ENCODE assay signal across 16 cellular contexts in the genomic region with DNA sequence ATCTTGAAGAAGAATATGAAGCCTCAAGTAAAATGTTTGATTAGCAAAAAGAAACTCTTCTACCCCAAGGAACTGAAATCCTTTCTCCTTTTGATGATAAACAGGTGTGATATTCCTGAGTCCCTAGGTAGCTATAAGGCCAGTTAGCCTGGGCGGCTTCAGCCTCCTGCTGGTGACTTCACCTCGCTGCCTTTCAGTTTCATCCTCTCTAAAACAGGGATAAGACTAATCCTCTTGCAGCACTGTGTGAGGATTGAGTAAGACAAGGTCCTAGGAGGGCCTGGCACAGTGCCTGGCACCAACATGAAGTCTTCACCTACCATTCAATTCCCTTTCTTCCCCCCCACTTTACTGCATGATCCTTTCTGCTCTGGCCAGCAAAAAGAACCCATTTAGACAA. TPM values are rescaled to one million over a fixed set of nuclear protein-coding genes. Genes with fewer than 3 reads are reported as not detected.
A peak's percentile ranks its signal among the peaks of the same experiment; 100 is the strongest.
DNase-seq lines count a peak whose midpoint lies in the region; ATAC-seq and TF ChIP-seq lines count a peak whose summit lies in the region.
"Had no signal": no experiment of that assay in that cellular context is flagged by ENCODE, and none has a peak within 500 bp of the region (broad histone marks: within the 10 kb centered on the region; RNA-seq: fewer than 3 reads in every experiment).

No MANE protein-coding gene starts in this region.

- CTCF ChIA-PET in AG04450 (lab: Charles Lee) (interaction anchor here (0.9 to 1.1 kb wide), 2 partner anchors 19 to 55 kb away, joined by 3 to 4 read pairs; no protein-coding TSS in a partner anchor), Calu3 (lab: Charles Lee) (no interaction called here)

- no peak overlapping the region for H3K4me3 ChIP-seq in AG04450 (ENCODE audit: low read depth, low read length)
- H3K4me3 ChIP-seq in WERI-Rb-1 (ENCODE audit: low read depth, low read length), result no peak overlapping the region

- no peak overlapping the region for H3K14ac ChIP-seq in H9 (ENCODE audit: insufficient read depth, low read length)

- no peak overlapping the region for H3K9ac ChIP-seq in H9 (ENCODE audit: extremely low read depth, insufficient read length, low read length)

- H3K4me3 Mint-ChIP-seq in H9, result no peak overlapping the region
- H3K4me3 Mint-ChIP-seq in Calu3 (ENCODE audit: low read depth, unreplicated experiment), result no peak overlapping the region
- H3K4me3 Mint-ChIP-seq: activated CD8-positive, alpha-beta T cell treated with anti-CD3 and anti-CD28 coated beads, Interleukin-2, amount 10 ng/mL, durations not matched to agents 7 days and 5 days; stimulated activated naive B cell treated with anti-CD40 and anti-IgM and Interleukin-4, amounts not matched to agents 10 μg/mL and 1 μg/mL and 100 μg/mL, for 72 hours had no signal

- no peaks in the 10 kb centered on the region for H3K79me2 ChIP-seq in H9 (ENCODE audit: insufficient read depth, low read length)

- H3K9me3 ChIP-seq in AG04450 (ENCODE audit: control insufficient read depth, insufficient read depth, low read length) (no peaks in the 10 kb centered on the region), H9 (ENCODE audit: control insufficient read depth, low read depth, low read length) (no peaks in the 10 kb centered on the region), WERI-Rb-1 (ENCODE audit: severe bottlenecking) (no peaks in the 10 kb centered on the region)

- ATAC-seq in foreskin keratinocyte, result peak; percentile 41
- ATAC-seq: activated CD8-positive, alpha-beta T cell treated with anti-CD3 and anti-CD28 coated beads, Interleukin-2, amount 10 ng/mL, durations not matched to agents 7 days and 5 days; stimulated activated naive B cell treated with anti-CD40 and anti-IgM and Interleukin-4, amounts not matched to agents 10 μg/mL and 1 μg/mL and 100 μg/mL, for 72 hours had no signal

- H2BK120ac ChIP-seq in H9 (ENCODE audit: low read depth, low read length, poor library complexity, severe bottlenecking), result no peak overlapping the region

- H3K36me3 Mint-ChIP-seq in H9 (ENCODE audit: insufficient read depth in 1 of 3, low read depth in 3 of 3) (peaks cover 7 to 39% (median 38%) of the 10 kb centered on the region in 3 experiments; a peak in 5 of 7 replicates), Calu3 (ENCODE audit: insufficient read depth, unreplicated experiment) (peaks cover 3% of the 10 kb centered on the region)
- H3K36me3 Mint-ChIP-seq: stimulated activated naive B cell treated with anti-CD40 and anti-IgM and Interleukin-4, amounts not matched to agents 10 μg/mL and 1 μg/mL and 100 μg/mL, for 72 hours had no signal

- H3K4me1 Mint-ChIP-seq in H9 (0 out of 4 replicates have a peak, but pooled peaks cover 0 to 7% of the 10 kb centered on the region in 2 experiments), Calu3 (ENCODE audit: low read depth, unreplicated experiment) (no peaks in the 10 kb centered on the region)

- H3K27ac Mint-ChIP-seq in H9 (peak overlapping the region in 1 of 3 experiments; percentile 23; a peak in 1 of 7 replicates), Calu3 (ENCODE audit: unreplicated experiment) (no peak overlapping the region)
- H3K27ac Mint-ChIP-seq: stimulated activated naive B cell treated with anti-CD40 and anti-IgM and Interleukin-4, amounts not matched to agents 10 μg/mL and 1 μg/mL and 100 μg/mL, for 72 hours had no signal

- no peak overlapping the region for H2AK5ac ChIP-seq in H9 (ENCODE audit: insufficient read length, low read length)

- no peak overlapping the region for H4K8ac ChIP-seq in H9 (replicated peaks; ENCODE audit: insufficient read length, low read depth, low read length)

- H3K27me3 ChIP-seq in AG04450 (ENCODE audit: control insufficient read depth, insufficient read depth, low read length), result no peaks in the 10 kb centered on the region
- no peaks in the 10 kb centered on the region for H3K27me3 ChIP-seq in H9 (ENCODE audit: insufficient read depth, low read length)
- no peaks in the 10 kb centered on the region for H3K27me3 ChIP-seq in WERI-Rb-1 (ENCODE audit: insufficient read depth, low read depth, severe bottlenecking)
- H3K27me3 ChIP-seq in foreskin keratinocyte, result no peaks in the 10 kb centered on the region

- H2BK15ac ChIP-seq in H9 (ENCODE audit: low read depth, low read length), result no peak overlapping the region

- H3K27ac ChIP-seq in AG04450 (ENCODE audit: low read depth, low read length), result no peak overlapping the region
- H3K27ac ChIP-seq in H9 (ENCODE audit: insufficient read length, low read depth, low read length), result no peak overlapping the region
- no peak overlapping the region for H3K27ac ChIP-seq in WERI-Rb-1
- no peak overlapping the region for H3K27ac ChIP-seq in foreskin keratinocyte
- H3K27ac ChIP-seq: C4-2B, RWPE1 had no signal

- TF ChIP-seq CTCF in AG04450 (IDR thresholded peaks at IDR 0.05; ENCODE audit: low read depth, low read length) (peak; percentile 33; the same call in 1 of the 2 replicates), H9 (conservative IDR thresholded peaks at IDR 0.05) (peak; percentile 60), WERI-Rb-1 (IDR thresholded peaks at IDR 0.05; ENCODE audit: low read depth, low read length) (peak; percentile 55), foreskin keratinocyte (conservative IDR thresholded peaks at IDR 0.05) (peak; percentile 27), Calu3 (IDR thresholded peaks at IDR 0.05; ENCODE audit: unreplicated experiment) (no peak)

- H2AFZ ChIP-seq in H9 (ENCODE audit: low read length), result no peak overlapping the region

- H4K5ac ChIP-seq in H9 (ENCODE audit: insufficient read length, low read depth, low read length), result no peak overlapping the region

- H3K56ac ChIP-seq in H9 (ENCODE audit: insufficient read length, low read depth, low read length), result no peak overlapping the region

- H3K27me3 Mint-ChIP-seq in H9 (ENCODE audit: low read depth) (no peaks in the 10 kb centered on the region), Calu3 (ENCODE audit: unreplicated experiment) (no peaks in the 10 kb centered on the region)
- H3K27me3 Mint-ChIP-seq: stimulated activated naive B cell treated with anti-CD40 and anti-IgM and Interleukin-4, amounts not matched to agents 10 μg/mL and 1 μg/mL and 100 μg/mL, for 72 hours had no signal

- H3K4me2 ChIP-seq in H9 (ENCODE audit: insufficient read depth, insufficient read length, low read length), result no peak overlapping the region

- H3K4me1 ChIP-seq in H9 (ENCODE audit: insufficient read depth, low read length) (no peaks in the 10 kb centered on the region), foreskin keratinocyte (no peaks in the 10 kb centered on the region)

- H4K91ac ChIP-seq in H9 (ENCODE audit: insufficient read length, low read depth, low read length), result no peak overlapping the region

- H3K79me1 ChIP-seq in H9 (ENCODE audit: insufficient read depth, low read depth, low read length, poor library complexity, severe bottlenecking), result peaks cover 3% of the 10 kb centered on the region

- no TSS peak for BruUV-seq in Calu3 (replicated peaks; lab: Mats Ljungman, UMichigan)

- no peaks in the 10 kb centered on the region for H3K23me2 ChIP-seq in H9 (ENCODE audit: insufficient read length, low read depth, low read length, poor library complexity, severe bottlenecking)

- no CpG with 5 or more reads among the region's 2 CpGs for WGBS in H9 (ENCODE audit: extremely low coverage, insufficient read length, low lambda C conversion rate)

- H3K9me3 Mint-ChIP-seq in H9, result no peaks in the 10 kb centered on the region
- H3K9me3 Mint-ChIP-seq in Calu3 (ENCODE audit: low read depth, unreplicated experiment), result no peaks in the 10 kb centered on the region
- H3K9me3 Mint-ChIP-seq: stimulated activated naive B cell treated with anti-CD40 and anti-IgM and Interleukin-4, amounts not matched to agents 10 μg/mL and 1 μg/mL and 100 μg/mL, for 72 hours had no signal

- H3T11ph ChIP-seq in H9 (ENCODE audit: low read length), result no peak overlapping the region

- POLR2A ChIA-PET in AG04450 (lab: Yijun Ruan, JAX), result no interaction called here

- no peak overlapping the region for H3K18ac ChIP-seq in H9 (ENCODE audit: insufficient read length, low read depth, low read length)

- H3K4ac ChIP-seq in H9 (ENCODE audit: low read depth, low read length), result no peak overlapping the region

- H3K23ac ChIP-seq in H9 (ENCODE audit: insufficient read length, low read depth, low read length), result no peak overlapping the region

- H2BK12ac ChIP-seq in H9 (ENCODE audit: insufficient read length, low read depth, low read length), result no peak overlapping the region

- no peaks in the 10 kb centered on the region for H4K20me1 ChIP-seq in H9 (ENCODE audit: control insufficient read depth, insufficient read depth, insufficient read length)

- H2BK5ac ChIP-seq in H9 (ENCODE audit: insufficient read length, low read length), result no peak overlapping the region

- H2BK20ac ChIP-seq in H9 (ENCODE audit: low read depth, low read length, poor library complexity, severe bottlenecking), result no peak overlapping the region

- peaks cover 40% of the 10 kb centered on the region for H3K36me3 ChIP-seq in WERI-Rb-1

- intact Hi-C loops in Calu3 (cut with micrococcal nuclease; ENCODE audit: unreplicated experiment), result no loop called here

- no peak for DNase-seq in AG04450 (ENCODE audit: low read depth, low spot score)
- peak; percentile 36 for DNase-seq in H9
- DNase-seq in WERI-Rb-1, result peak; percentile 69
- DNase-seq in foreskin keratinocyte, result no peak
- DNase-seq in Calu3, result no peak
- no peak for DNase-seq in NOMO-1 (lab: John Stamatoyannopoulos, UW; ENCODE audit: unreplicated experiment in 2 of 2)
- DNase-seq in OCI-M2 (lab: John Stamatoyannopoulos, UW; ENCODE audit: unreplicated experiment), result no peak
- DNase-seq in NCI-H510A treated with DMSO at 0.1 percent for 48 hours (lab: John Stamatoyannopoulos, UW), result no peak
- DNase-seq: activated CD8-positive, alpha-beta T cell treated with anti-CD3 and anti-CD28 coated beads, Interleukin-2, amount 10 ng/mL, durations not matched to agents 7 days and 5 days; activated gamma-delta T cell treated with Interleukin-2 at 50 U/mL for 16 hours; GF-D8; NCI-H446 treated with DMSO at 0.1 percent for 48 hours; stimulated activated CD4-positive, alpha-beta T cell treated with anti-CD3 and anti-CD28 coated beads, Interleukin-4, amount 100 ng/mL, for 4 hours; stimulated activated naive B cell treated with anti-CD40 and anti-IgM and Interleukin-4, amounts not matched to agents 10 μg/mL and 1 μg/mL and 100 μg/mL, for 72 hours had no signal

RNA-seq across cellular contexts. Expression of a gene that starts 42.1 kb away (rescaled TPM):
- polyA plus RNA-seq in AG04450 (2011; rRNA removed), result 6.0 and 6.3 TPM in 2 replicates
- 19.2 and 21.5 TPM in 2 replicates for polyA minus RNA-seq in AG04450 (2011; rRNA and poly(A)+ RNA removed)
- total RNA-seq in H9 (2021), result 55.3 and 57.3 TPM in 2 replicates
- 25.7 and 26.9 TPM in 2 replicates for total RNA-seq in foreskin keratinocyte
- 3.9 and 5.2 TPM in 2 replicates for polyA plus RNA-seq in foreskin keratinocyte
- total RNA-seq in Calu3 (2022), result 72.4 and 82.3 TPM in 2 replicates

Comparison
In these comparisons a context has a peak if more than half of its experiments do, and no peak if none do; other contexts are left out.
1. DNase-seq: peak in H9 (single experiment) and WERI-Rb-1 (single experiment); none in AG04450 (single experiment), foreskin keratinocyte (0 of 2), Calu3 (single experiment), NOMO-1 (0 of 2), OCI-M2 (single experiment) and NCI-H510A treated with DMSO at 0.1 percent for 48 hours (single experiment).